Comparison of ENCODE assay signal across 6 cellular contexts in the genomic region with DNA sequence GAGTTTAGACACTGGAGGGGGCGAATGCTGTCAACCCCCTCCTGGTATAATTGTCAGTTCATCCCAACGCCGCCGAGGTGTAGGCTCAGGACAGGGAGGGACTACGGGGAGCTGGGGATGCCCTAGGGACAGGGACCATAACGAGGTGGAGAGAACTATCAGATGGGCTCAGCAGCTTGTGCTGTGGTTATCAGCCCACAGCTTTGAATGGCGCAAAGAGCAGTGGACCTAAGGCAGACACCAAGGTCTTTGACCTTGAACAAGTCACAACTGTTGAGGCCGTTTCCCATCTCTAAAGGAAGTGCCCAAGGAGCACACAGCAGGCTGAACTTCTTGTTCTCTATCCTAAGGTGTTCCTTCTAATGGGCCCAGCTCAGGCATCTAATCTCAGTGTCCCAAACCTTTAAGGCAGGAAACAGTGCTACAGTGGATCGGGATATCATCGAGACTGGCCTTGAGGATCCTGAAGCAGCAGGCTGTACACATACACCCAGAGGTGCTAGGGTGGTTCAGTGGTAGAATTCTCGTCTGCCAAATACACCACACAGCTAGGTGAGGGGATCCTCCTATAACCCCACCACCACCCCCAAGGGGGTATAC. TPM values are rescaled to one million over a fixed set of nuclear protein-coding genes. Genes with fewer than 3 reads are reported as not detected.
DNase-seq lines count a peak whose midpoint lies in the region; ATAC-seq and TF ChIP-seq lines count a peak whose summit lies in the region.

No MANE protein-coding gene starts in this region.

- in situ Hi-C loops in astrocyte of the cerebellum (cut with HindIII; ENCODE audit: low sequenced_read_pairs), result no loop called here

- intact Hi-C loops in naive thymus-derived CD4-positive, alpha-beta T cell (cut with micrococcal nuclease), result loop anchor here in 1 of 2 donors (2.0 to 5.0 kb wide), 3 partner anchors 54 to 240 kb away; partner anchors contain the start of genes GANAB, HNRNPUL2, STX5 and TEX54

- DNase-seq in HFFc6 (no peak), astrocyte of the cerebellum (ENCODE audit: low read depth) (no peak), mucosa of gallbladder (ENCODE audit: low spot score) (no peak)
- DNase-seq in naive thymus-derived CD4-positive, alpha-beta T cell, result no peak

- CTCF ChIA-PET in naive thymus-derived CD4-positive, alpha-beta T cell (lab: Charles Lee), result interaction anchor here (0.6 to 3.7 kb wide), 26 partner anchors 9 to 430 kb away, joined by 3 to 31 read pairs (median 6); partner anchors contain the start of genes B3GAT3, BSCL2, C11orf98 and CSKMT

- H3K9me3 ChIP-seq in naive thymus-derived CD4-positive, alpha-beta T cell (ENCODE audit: control insufficient read depth in 2 of 3, low read length in 3 of 3), result no peaks in the 10 kb centered on the region

- no peaks in the 10 kb centered on the region for H3K27me3 ChIP-seq in naive thymus-derived CD4-positive, alpha-beta T cell (ENCODE audit: control insufficient read depth in 2 of 2, insufficient read depth in 2 of 2, low read length in 2 of 2)

- POLR2A ChIA-PET in naive thymus-derived CD4-positive, alpha-beta T cell (lab: Charles Lee), result interaction anchor here (0.7 to 15.2 kb wide), 54 partner anchors 8 to 1748 kb away, joined by 3 to 269 read pairs (median 9); partner anchors contain the start of genes B3GAT3, BSCL2, C11orf98 and CCDC88B

- H3K4me3 ChIP-seq in astrocyte of the cerebellum (ENCODE audit: low read depth, low read length), result peak overlapping the region; percentile 79
- peak overlapping the region; percentile 69 for H3K4me3 ChIP-seq in naive thymus-derived CD4-positive, alpha-beta T cell (ENCODE audit: low read length)

- ATAC-seq in naive thymus-derived CD4-positive, alpha-beta T cell, result no peak
- ATAC-seq in HG03097 (IDR thresholded peaks at IDR 0.05; ENCODE audit: low FRiP score, unreplicated experiment) (no peak), HG03571 (IDR thresholded peaks at IDR 0.05; ENCODE audit: unreplicated experiment) (no peak)

- H3K4me3 Mint-ChIP-seq in HFFc6, result peak overlapping the region; percentile 98
- H3K4me3 Mint-ChIP-seq in naive thymus-derived CD4-positive, alpha-beta T cell, result peak overlapping the region; percentile 87 to 100 (median 96)

- peaks cover under 1 to 57% (median 27%) of the 10 kb centered on the region in 3 experiments for H3K36me3 ChIP-seq in naive thymus-derived CD4-positive, alpha-beta T cell (ENCODE audit: control insufficient read depth in 2 of 3, insufficient read depth in 3 of 3, low read length in 3 of 3)

- peak overlapping the region; percentile 94 for H3K27ac Mint-ChIP-seq in HFFc6
- H3K27ac Mint-ChIP-seq in naive thymus-derived CD4-positive, alpha-beta T cell, result peak overlapping the region; percentile 92 to 99 (median 96)

- H3K27ac ChIP-seq in naive thymus-derived CD4-positive, alpha-beta T cell (ENCODE audit: low read depth, low read length), result peak overlapping the region; percentile 86

- H3K9me3 Mint-ChIP-seq in HFFc6, result no peaks in the 10 kb centered on the region
- H3K9me3 Mint-ChIP-seq in naive thymus-derived CD4-positive, alpha-beta T cell, result peaks cover 0 to 4% (median 0%) of the 10 kb centered on the region in 11 donors

- H3K4me1 Mint-ChIP-seq in HFFc6 (ENCODE audit: low read depth), result peaks cover 42% of the 10 kb centered on the region
- peaks cover 26 to 68% (median 56%) of the 10 kb centered on the region in 7 donors for H3K4me1 Mint-ChIP-seq in naive thymus-derived CD4-positive, alpha-beta T cell

- H3K27me3 Mint-ChIP-seq in HFFc6 (ENCODE audit: insufficient read depth), result peaks cover 11% of the 10 kb centered on the region
- H3K27me3 Mint-ChIP-seq in naive thymus-derived CD4-positive, alpha-beta T cell, result peaks cover 0 to 4% (median 0%) of the 10 kb centered on the region in 5 donors

- H3K4me1 ChIP-seq in naive thymus-derived CD4-positive, alpha-beta T cell (ENCODE audit: control insufficient read depth in 2 of 2, insufficient read depth in 2 of 2, low read length in 2 of 2), result peaks cover 14 to 35% of the 10 kb centered on the region in 2 donors

- 0 out of 2 replicates have a peak, but pooled peaks have one; percentile 6 for TF ChIP-seq CTCF in HFFc6 (IDR thresholded peaks at IDR 0.05)
- TF ChIP-seq CTCF in astrocyte of the cerebellum (IDR thresholded peaks at IDR 0.05; ENCODE audit: low read depth, low read length, missing control alignments), result no peak

- peaks cover 32% of the 10 kb centered on the region for H3K36me3 Mint-ChIP-seq in HFFc6 (ENCODE audit: low read depth)
- peaks cover 5 to 35% (median 22%) of the 10 kb centered on the region in 5 donors for H3K36me3 Mint-ChIP-seq in naive thymus-derived CD4-positive, alpha-beta T cell

RNA-seq across cellular contexts. Expression of gene TUT1, which starts 1.0 kb away (rescaled TPM):
- total RNA-seq in HFFc6 (2021; fragmentation: NEBNext Ultra II Directional; extraction: Animal tissue kit (Norgen Biotek cat#: 25700)), result 10 to 100 TPM; 14.6 to 18.0 (median 16.9) TPM
- 10 to 100 TPM; 34.5 to 54.6 (median 37.4) TPM for total RNA-seq in naive thymus-derived CD4-positive, alpha-beta T cell
- 10 to 100 TPM; 20.2 to 25.4 TPM for polyA plus RNA-seq in naive thymus-derived CD4-positive, alpha-beta T cell
- total RNA-seq in mucosa of gallbladder, result 26.2 TPM

RNA-seq across cellular contexts. Expression of gene MTA2, which starts 9.3 kb away (rescaled TPM):
- total RNA-seq in HFFc6 (2021; fragmentation: NEBNext Ultra II Directional; extraction: Animal tissue kit (Norgen Biotek cat#: 25700)), result 100 to 1,000 TPM in 2 of 6 experiments, 10 to 100 TPM in 4; 89.6 to 106 (median 95.8) TPM
- 100 to 1,000 TPM; 134 to 238 (median 199) TPM for total RNA-seq in naive thymus-derived CD4-positive, alpha-beta T cell
- polyA plus RNA-seq in naive thymus-derived CD4-positive, alpha-beta T cell, result 10 to 100 TPM; 25.6 to 46.4 TPM
- 87.6 TPM for total RNA-seq in mucosa of gallbladder

RNA-seq across cellular contexts. Expression of gene EEF1G, which starts 18.6 kb away (rescaled TPM):
- 1,000 to 10,000 TPM; 1,302 to 1,474 (median 1,327) TPM for total RNA-seq in HFFc6 (2021; fragmentation: NEBNext Ultra II Directional; extraction: Animal tissue kit (Norgen Biotek cat#: 25700))
- 1,000 to 10,000 TPM; 1,186 to 2,550 (median 2,338) TPM for total RNA-seq in naive thymus-derived CD4-positive, alpha-beta T cell
- 1,000 to 10,000 TPM; 2,027 to 2,354 TPM for polyA plus RNA-seq in naive thymus-derived CD4-positive, alpha-beta T cell
- total RNA-seq in mucosa of gallbladder, result 1,062 TPM

RNA-seq across cellular contexts. Expression of gene EML3, which starts 20.3 kb away (rescaled TPM):
- total RNA-seq in HFFc6 (2021; fragmentation: NEBNext Ultra II Directional; extraction: Animal tissue kit (Norgen Biotek cat#: 25700)), result 10 to 100 TPM; 32.5 to 39.6 (median 36.4) TPM
- total RNA-seq in naive thymus-derived CD4-positive, alpha-beta T cell, result 100 to 1,000 TPM; 152 to 209 (median 188) TPM
- 10 to 100 TPM; 14.6 to 23.9 TPM for polyA plus RNA-seq in naive thymus-derived CD4-positive, alpha-beta T cell
- 66.1 TPM for total RNA-seq in mucosa of gallbladder

RNA-seq across cellular contexts. Expression of gene ROM1, which starts 20.7 kb away (rescaled TPM):
- total RNA-seq in HFFc6 (2021; fragmentation: NEBNext Ultra II Directional; extraction: Animal tissue kit (Norgen Biotek cat#: 25700)), result 1 to 10 TPM; 2.3 to 4.8 (median 3.2) TPM
- total RNA-seq in naive thymus-derived CD4-positive, alpha-beta T cell, result 1 to 10 TPM; 1.2 to 2.4 (median 2.0) TPM
- polyA plus RNA-seq in naive thymus-derived CD4-positive, alpha-beta T cell, result under 1 TPM in 1 of 2 donors, not detected in 1; 0.51 TPM
- total RNA-seq in mucosa of gallbladder, result 9.9 TPM
